8 cellular contexts compared by ENCODE assay signal in the genomic region with DNA sequence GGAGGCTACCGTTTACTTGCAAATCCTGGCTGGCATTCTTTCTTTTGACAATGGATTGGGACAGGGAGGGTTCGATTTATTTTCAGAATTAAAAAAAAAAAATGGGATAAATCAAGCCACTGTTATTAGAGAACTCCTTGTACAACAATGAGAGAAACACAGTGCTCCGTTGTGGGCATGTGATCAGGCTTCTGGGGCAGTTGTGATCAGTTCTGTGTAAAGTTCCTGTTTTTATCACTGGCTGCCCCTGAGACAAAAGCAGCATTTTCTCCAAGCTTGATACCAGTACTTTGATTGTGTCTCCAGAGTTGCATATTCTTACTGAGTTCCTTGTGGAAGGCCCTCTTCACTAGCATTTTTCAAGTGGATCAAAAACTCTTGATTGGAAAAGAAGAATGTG. TPM values are rescaled to one million over a fixed set of nuclear protein-coding genes. Genes with fewer than 3 reads are reported as not detected.
DNase-seq lines count a peak whose midpoint lies in the region; TF ChIP-seq lines count a peak whose summit lies in the region.

No MANE protein-coding gene starts in this region.

- H3K36me3 Mint-ChIP-seq in T-helper 1 cell treated with Interleukin-12 subunit alpha and Interleukin-12 subunit beta and Interleukin-4 antibody, amounts not matched to agents 30 μg/mL and 1 μg/mL, for 36 hours (ENCODE audit: low read depth), result no peaks in the 10 kb centered on the region

- peak overlapping the region; percentile 82 for H3K9ac ChIP-seq in SK-N-MC (ENCODE audit: insufficient read length)

- H3K4me3 ChIP-seq in SK-N-MC, result peak overlapping the region; percentile 95
- H3K4me3 ChIP-seq in epithelial cell of proximal tubule (ENCODE audit: low read depth, low read length), result peak overlapping the region; percentile 76
- H3K4me3 ChIP-seq in muscle layer of duodenum (ENCODE audit: low read depth in 1 of 2, low read length in 2 of 2), result peak overlapping the region; percentile 78 to 92

- peaks cover 14 to 22% of the 10 kb centered on the region in 2 donors for H3K4me1 ChIP-seq in muscle layer of duodenum (ENCODE audit: control insufficient read depth in 1 of 2, insufficient read depth in 2 of 2, low read length in 2 of 2)

- H3K27me3 ChIP-seq in muscle layer of duodenum (ENCODE audit: low read depth, low read length), result no peaks in the 10 kb centered on the region

- H3K9me3 ChIP-seq in SK-N-MC (ENCODE audit: low read depth, low read length) (no peaks in the 10 kb centered on the region), muscle layer of duodenum (ENCODE audit: control insufficient read depth in 1 of 2, low read length in 2 of 2) (no peaks in the 10 kb centered on the region)

- TF ChIP-seq CTCF in epithelial cell of proximal tubule (conservative IDR thresholded peaks at IDR 0.05; ENCODE audit: low read depth, low read length), result no peak

- peak overlapping the region; percentile 93 for H3K27ac Mint-ChIP-seq in T-helper 1 cell treated with Interleukin-12 subunit alpha and Interleukin-12 subunit beta and Interleukin-4 antibody, amounts not matched to agents 30 μg/mL and 1 μg/mL, for 36 hours

- H3K27ac ChIP-seq in SK-N-MC, result no peak overlapping the region
- H3K27ac ChIP-seq in muscle layer of duodenum (ENCODE audit: low read length), result peak overlapping the region; percentile 94

- H3K4me3 Mint-ChIP-seq in T-helper 1 cell treated with Interleukin-12 subunit alpha and Interleukin-12 subunit beta and Interleukin-4 antibody, amounts not matched to agents 30 μg/mL and 1 μg/mL, for 36 hours, result peak overlapping the region; percentile 98

- no peaks in the 10 kb centered on the region for H3K27me3 Mint-ChIP-seq in T-helper 1 cell treated with Interleukin-12 subunit alpha and Interleukin-12 subunit beta and Interleukin-4 antibody, amounts not matched to agents 30 μg/mL and 1 μg/mL, for 36 hours (ENCODE audit: low read depth)

- H3K9me3 Mint-ChIP-seq in T-helper 1 cell treated with Interleukin-12 subunit alpha and Interleukin-12 subunit beta and Interleukin-4 antibody, amounts not matched to agents 30 μg/mL and 1 μg/mL, for 36 hours, result peaks cover 1% of the 10 kb centered on the region

- DNase-seq in T-helper 1 cell (no peak), SK-N-MC (ENCODE audit: low read depth, low spot score) (no peak), epithelial cell of proximal tubule (ENCODE audit: low read depth) (no peak), iPS-NIHi7 (ENCODE audit: extremely low spot score) (no peak), NCI-H128 (lab: John Stamatoyannopoulos, UW; ENCODE audit: unreplicated experiment) (no peak)
- DNase-seq in stimulated activated CD4-positive, alpha-beta T cell treated with anti-CD3 and anti-CD28 coated beads, Interleukin-15, amount 100 ng/mL, for 24 hours, result no peak

- H3K36me3 ChIP-seq in SK-N-MC (ENCODE audit: insufficient read depth, low read length) (no peaks in the 10 kb centered on the region), muscle layer of duodenum (ENCODE audit: control insufficient read depth in 1 of 2, insufficient read depth in 2 of 2, low read length in 2 of 2) (peaks cover 0 to 6% of the 10 kb centered on the region in 2 donors)

- H3K4me1 Mint-ChIP-seq in T-helper 1 cell treated with Interleukin-12 subunit alpha and Interleukin-12 subunit beta and Interleukin-4 antibody, amounts not matched to agents 30 μg/mL and 1 μg/mL, for 36 hours (ENCODE audit: low read depth), result peaks cover 47% of the 10 kb centered on the region

RNA-seq across cellular contexts. Expression of gene DIP2B, which starts 1.2 kb away (rescaled TPM):
- 19.5 and 21.6 TPM in 2 replicates for total RNA-seq in epithelial cell of proximal tubule
